8 cellular contexts compared by ENCODE assay signal in genomic region chr4:109559625-109559982, GRCh38. TPM values are rescaled to one million over a fixed set of nuclear protein-coding genes. Genes with fewer than 3 reads are reported as not detected.
DNase-seq lines count a peak whose midpoint lies in the region; ATAC-seq and TF ChIP-seq lines count a peak whose summit lies in the region.

No MANE protein-coding gene starts in this region.

- peak overlapping the region; percentile 90 for H3K27ac Mint-ChIP-seq in activated T-helper 17 cell treated with anti-CD3 and anti-CD28 coated beads, Interleukin-2, amount 50 U/mL, for 72 hours

- H3K9me3 ChIP-seq in Loucy (ENCODE audit: insufficient read depth, low read depth, low read length) (no peaks in the 10 kb centered on the region), psoas muscle (peaks cover 3% of the 10 kb centered on the region)

- H3K9me3 Mint-ChIP-seq in activated T-helper 17 cell treated with anti-CD3 and anti-CD28 coated beads, Interleukin-2, amount 50 U/mL, for 72 hours: no peaks in the 10 kb centered on the region

- peaks cover 4% of the 10 kb centered on the region; the same call in 1 of the 2 replicates for H3K79me2 ChIP-seq in Loucy (ENCODE audit: insufficient read depth, low read length)

- TF ChIP-seq CTCF in Loucy (conservative IDR thresholded peaks at IDR 0.05; ENCODE audit: low read length) (no peak), psoas muscle (IDR thresholded peaks at IDR 0.05) (no peak)

- H3K4me2 ChIP-seq in Loucy (ENCODE audit: low read depth, low read length, poor library complexity, severe bottlenecking): peak overlapping the region; percentile 82

- H3K4me3 ChIP-seq in Loucy (ENCODE audit: low read length, poor library complexity, severe bottlenecking) (peak overlapping the region; percentile 83), psoas muscle (peak overlapping the region; percentile 74)

- peak overlapping the region; percentile 81 for H2AFZ ChIP-seq in Loucy (ENCODE audit: low read length)

- H3K4me1 Mint-ChIP-seq in activated T-helper 17 cell treated with anti-CD3 and anti-CD28 coated beads, Interleukin-2, amount 50 U/mL, for 72 hours: peaks cover 15% of the 10 kb centered on the region

- no peaks in the 10 kb centered on the region for H3F3A ChIP-seq in Loucy (ENCODE audit: low read depth)

- no peaks in the 10 kb centered on the region for H4K20me1 ChIP-seq in Loucy (ENCODE audit: insufficient read depth, low read length, poor library complexity, severe bottlenecking)

- H3K27me3 ChIP-seq in Loucy (ENCODE audit: insufficient read depth, low read length, poor library complexity, severe bottlenecking) (no peaks in the 10 kb centered on the region), psoas muscle (ENCODE audit: insufficient read depth in 3 of 3, low read length in 2 of 3) (peaks cover 0 to 19% (median 3%) of the 10 kb centered on the region in 3 donors)

- H3K9me2 ChIP-seq in Loucy (replicated peaks; ENCODE audit: low read depth, low read length): no peaks in the 10 kb centered on the region

- H3K27ac ChIP-seq in psoas muscle: peak overlapping the region; percentile 74

- peak overlapping the region; percentile 84 for H3K4me3 Mint-ChIP-seq in activated T-helper 17 cell treated with anti-CD3 and anti-CD28 coated beads, Interleukin-2, amount 50 U/mL, for 72 hours

- peak overlapping the region; percentile 80 for H3K9ac ChIP-seq in Loucy (ENCODE audit: low read depth, low read length, poor library complexity, severe bottlenecking)

- H3K36me3 ChIP-seq in Loucy (ENCODE audit: insufficient read depth, low read length) (no peaks in the 10 kb centered on the region), psoas muscle (ENCODE audit: insufficient read depth in 1 of 2, low read depth in 1 of 2) (no peaks in the 10 kb centered on the region)

- peaks cover 22% of the 10 kb centered on the region for H3K4me1 ChIP-seq in Loucy (ENCODE audit: insufficient read depth, low read length, poor library complexity, severe bottlenecking)
- peaks cover 3% of the 10 kb centered on the region for H3K4me1 ChIP-seq in psoas muscle

- DNase-seq in HCEC 1CT (peak; percentile 29), Right ventricle myocardium superior (peak; percentile 53), psoas muscle (peak; percentile 22 to 54), NK-92 (lab: John Stamatoyannopoulos, UW; ENCODE audit: unreplicated experiment) (no peak), inferior parietal cortex (ENCODE audit: extremely low spot score) (no peak)

- intact Hi-C loops in Right ventricle myocardium superior (cut with DNase I) (no loop called here), psoas muscle (cut with DNase I) (loop anchor here in 1 of 2 donors (10.0 kb wide), 1 partner anchor 145 kb away; the partner anchor contains the start of gene CASP6)

- peak; percentile 23 for ATAC-seq in GM18498 (IDR thresholded peaks at IDR 0.05; ENCODE audit: unreplicated experiment)
- peak; percentile 31 for ATAC-seq in activated T-helper 17 cell treated with anti-CD3 and anti-CD28 coated beads, Interleukin-2, amount 50 U/mL, for 72 hours (replicated peaks)
- ATAC-seq in Right ventricle myocardium superior (ENCODE audit: poor library complexity): peak; percentile 45
- ATAC-seq in psoas muscle: peak; percentile 24 to 55 (median 30)

- peaks cover 38% of the 10 kb centered on the region for H3K36me3 Mint-ChIP-seq in activated T-helper 17 cell treated with anti-CD3 and anti-CD28 coated beads, Interleukin-2, amount 50 U/mL, for 72 hours (ENCODE audit: low read depth)

- 5 to 8% (median 8%) methylated on average over 27 of the region's 27 CpGs for WGBS in psoas muscle, 3 donors

- no peaks in the 10 kb centered on the region for H3K27me3 Mint-ChIP-seq in activated T-helper 17 cell treated with anti-CD3 and anti-CD28 coated beads, Interleukin-2, amount 50 U/mL, for 72 hours

RNA-seq across cellular contexts. Expression of gene MCUB, which starts 0.4 kb away (rescaled TPM):
- 10 to 100 TPM; 57.3 to 62.4 TPM for total RNA-seq in activated T-helper 17 cell treated with anti-CD3 and anti-CD28 coated beads, Interleukin-2, amount 50 U/mL, for 72 hours
- total RNA-seq in Right ventricle myocardium superior (3.4 TPM), psoas muscle (1 to 10 TPM; 1.4 to 2.8 (median 1.7) TPM)
- 1 to 10 TPM in 1 of 3 donors, under 1 TPM in 2; 0.73 to 1.9 (median 1.00) TPM for polyA plus RNA-seq in psoas muscle

Comparison
In these comparisons a context has a peak if more than half of its experiments do, and no peak if none do; other contexts are left out.
1. DNase-seq: peak in HCEC 1CT (single experiment), Right ventricle myocardium superior (single experiment) and psoas muscle (2 of 2); none in NK-92 (single experiment) and inferior parietal cortex (single experiment).
2. RNA of gene MCUB, which starts 0.4 kb away (total RNA-seq): 57.3 to 62.4 TPM in activated T-helper 17 cell treated with anti-CD3 and anti-CD28 coated beads, Interleukin-2, amount 50 U/mL, for 72 hours; 3.4 TPM in Right ventricle myocardium superior (single experiment) and 1.4 to 2.8 TPM in psoas muscle; every median in the first group is over 10 times any median in the second.
3. Peak in every context shown above with its lines, with median percentiles within 50 percentile points of each other: ATAC-seq.